8 cellular contexts compared by ENCODE assay signal in the genomic region with DNA sequence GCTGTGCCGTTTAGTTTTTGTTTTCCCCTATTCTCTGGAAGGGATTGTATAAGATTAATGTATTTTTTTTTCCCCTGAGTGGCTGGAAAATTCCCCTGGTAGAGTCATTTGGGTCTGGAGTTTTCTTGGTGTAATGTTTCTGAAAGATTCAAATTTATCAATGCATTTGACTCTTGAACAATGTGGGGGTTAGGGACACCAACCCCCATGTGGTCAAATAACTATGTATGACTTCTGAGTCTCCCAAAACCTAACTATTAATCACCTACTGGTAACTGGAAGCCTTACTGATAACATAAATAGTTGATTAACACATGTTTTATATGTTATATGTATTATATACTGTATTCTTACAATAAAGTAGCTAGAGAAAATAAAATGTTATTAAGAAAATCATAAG.
"Had no signal": no experiment of that assay in that cellular context is flagged by ENCODE, and none has a peak within 500 bp of the region (broad histone marks: within the 10 kb centered on the region; RNA-seq: fewer than 3 reads in every experiment).

No MANE protein-coding gene starts in this region.

- H3K27ac Mint-ChIP-seq: IgD-negative memory B cell had no signal

- H3K36me3 Mint-ChIP-seq: IgD-negative memory B cell had no signal

- H3K27ac ChIP-seq: HL-60 had no signal

- FAIRE-seq: HepG2, HTR-8/SVneo, K562 had no signal

- H3K4me3 Mint-ChIP-seq: IgD-negative memory B cell had no signal

- H3K27me3 Mint-ChIP-seq: IgD-negative memory B cell had no signal

- ATAC-seq: HepG2, K562 had no signal

- H3K4me1 Mint-ChIP-seq: IgD-negative memory B cell had no signal

- H3K4me3 ChIP-seq: K562 had no signal

- DNase-seq: IMR-90, KBM-7, KG1 had no signal
